ENCODE assay signal across 28 cellular contexts in the genomic region with DNA sequence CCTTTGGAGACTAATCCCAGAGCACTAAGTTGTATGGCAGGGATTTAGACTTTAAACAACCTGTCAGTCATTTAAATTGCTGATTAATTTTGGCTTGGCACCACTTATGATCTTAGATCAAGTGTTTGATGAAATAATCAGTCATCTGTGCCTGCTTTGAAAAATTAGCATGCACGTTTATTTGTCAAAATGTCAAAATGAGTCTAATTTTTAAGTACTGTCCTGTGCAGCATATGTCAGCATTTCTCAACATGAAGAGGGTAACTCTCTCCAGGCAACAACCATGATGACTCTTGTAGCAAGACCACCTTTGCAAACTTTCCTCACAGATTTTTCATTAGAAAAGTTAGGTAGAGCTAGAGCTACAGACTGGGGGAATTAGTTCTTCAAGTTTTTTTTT.
"Had no signal": no experiment of that assay in that cellular context is flagged by ENCODE, and none has a peak within 500 bp of the region (broad histone marks: within the 10 kb centered on the region; RNA-seq: fewer than 3 reads in every experiment).

No MANE protein-coding gene starts in this region.

- H3K4me3 ChIP-seq: colonic mucosa, coronary artery, dorsolateral prefrontal cortex, esophagus muscularis mucosa, esophagus squamous epithelium, gastrocnemius medialis, gastroesophageal sphincter, heart left ventricle, heart right ventricle had no signal

- H3K27me3 ChIP-seq: colonic mucosa, dorsolateral prefrontal cortex, esophagus muscularis mucosa, esophagus squamous epithelium, foreskin keratinocyte, gastrocnemius medialis, gastroesophageal sphincter, heart left ventricle, heart right ventricle had no signal

- FAIRE-seq: colon, endometrium, endothelial cell of umbilical vein, frontal cortex had no signal

- DNase-seq: colonic mucosa; cortex of kidney; dermis blood vessel endothelial cell; dorsolateral prefrontal cortex; effector CD4-positive, alpha-beta T cell; effector CD8-positive, alpha-beta T cell; effector memory CD4-positive, alpha-beta T cell; effector memory CD8-positive, alpha-beta T cell; endodermal cell; erythroblast; esophagus squamous epithelium; foreskin fibroblast; foreskin keratinocyte; foreskin melanocyte; gastrocnemius medialis; glutamatergic neuron; head of caudate nucleus; heart left ventricle; heart right ventricle had no signal

- H3K9me3 ChIP-seq: colonic mucosa, esophagus muscularis mucosa, esophagus squamous epithelium, gastrocnemius medialis, gastroesophageal sphincter, heart left ventricle had no signal

- H3K27ac ChIP-seq: colonic mucosa, coronary artery, dorsolateral prefrontal cortex, epithelial cell of prostate, esophagus muscularis mucosa, esophagus squamous epithelium, foreskin keratinocyte, gastrocnemius medialis, gastroesophageal sphincter, heart left ventricle, heart right ventricle had no signal

- H3K4me1 ChIP-seq: colonic mucosa, esophagus muscularis mucosa, esophagus squamous epithelium, foreskin keratinocyte, gastrocnemius medialis, gastroesophageal sphincter, heart left ventricle, heart right ventricle had no signal

- H3K36me3 ChIP-seq: colonic mucosa, esophagus muscularis mucosa, esophagus squamous epithelium, gastrocnemius medialis, gastroesophageal sphincter, heart left ventricle, heart right ventricle had no signal

- ATAC-seq: effector memory CD8-positive, alpha-beta T cell; esophagus mucosa; foreskin keratinocyte; gastrocnemius medialis; gastroesophageal sphincter; heart left ventricle; heart right ventricle had no signal
